In genomic region chr5:173735691-173736090, GRCh38 we compare ENCODE assay signal across 27 cellular contexts.
DNase-seq lines count a peak whose midpoint lies in the region; ATAC-seq, FAIRE-seq and TF ChIP-seq lines count a peak whose summit lies in the region.
"Had no signal": no experiment of that assay in that cellular context is flagged by ENCODE, and none has a peak within 500 bp of the region (broad histone marks: within the 10 kb centered on the region; RNA-seq: fewer than 3 reads in every experiment).

No MANE protein-coding gene starts in this region.

- peak overlapping the region; percentile 99 for H3K27ac ChIP-seq in OCI-LY1 (ENCODE audit: low read depth, low read length, poor library complexity, severe bottlenecking)
- no peak overlapping the region for H3K27ac ChIP-seq in K562 (ENCODE audit: extremely low read depth, low read depth, low read length)
- peak overlapping the region; percentile 57 for H3K27ac ChIP-seq in parathyroid adenoma
- H3K27ac ChIP-seq: SJSA1 had no signal

- BruUV-seq in K562 (replicated peaks; lab: Mats Ljungman, UMichigan), result no TSS peak

- no peak for TF ChIP-seq EP300 in K562 (IDR thresholded peaks at IDR 0.05; ENCODE audit: low read length)

- no peak for FAIRE-seq in K562 (lab: Jason Lieb, UNC)
- FAIRE-seq: G401.6, GM12878 had no signal

- H3K4me2 ChIP-seq in OCI-LY1 (ENCODE audit: low read length) (peak overlapping the region; percentile 54), K562 (ENCODE audit: insufficient read depth, low read length) (no peak overlapping the region), parathyroid adenoma (ENCODE audit: low read length) (no peak overlapping the region)

- no peak for TF ChIP-seq POLR2A in K562 (conservative IDR thresholded peaks at IDR 0.05)

- H3K9ac ChIP-seq in OCI-LY1 (ENCODE audit: low read length), result peak overlapping the region; percentile 70
- H3K9ac ChIP-seq in K562 (ENCODE audit: insufficient read depth in 1 of 2, low read depth in 2 of 2, low read length in 2 of 2), result no peak overlapping the region
- H3K9ac ChIP-seq in parathyroid adenoma, result no peak overlapping the region

- H3K9me2 ChIP-seq in OCI-LY1 (ENCODE audit: low read depth, low read length), result no peaks in the 10 kb centered on the region

- H3K9me1 ChIP-seq in K562 (ENCODE audit: control insufficient read depth, insufficient read depth, low read length), result no peaks in the 10 kb centered on the region

- no peaks in the 10 kb centered on the region for H4K20me1 ChIP-seq in OCI-LY1 (ENCODE audit: insufficient read depth, low read length)
- no peaks in the 10 kb centered on the region for H4K20me1 ChIP-seq in K562 (replicated peaks; ENCODE audit: control insufficient read depth, insufficient read depth, low read length)

- WGBS in K562 (ENCODE audit: insufficient coverage, low coverage, missing lambda C conversion rate), result 86% methylated on average over 2 of the region's 5 CpGs

- H3F3A ChIP-seq in OCI-LY1 (ENCODE audit: insufficient read depth, low read length), result peaks cover 8% of the 10 kb centered on the region

- CTCF ChIA-PET in K562 (lab: Yijun Ruan, JAX; ENCODE audit: low intra/inter-chr PET ratio), result no interaction called here

- TF ChIP-seq CTCF in OCI-LY1 (IDR thresholded peaks at IDR 0.05; ENCODE audit: low read length) (no peak), K562 (IDR thresholded peaks at IDR 0.05 in 2 of 3, conservative IDR thresholded peaks at IDR 0.05 in 1 of 3; ENCODE audit: insufficient read depth in 2 of 3, low read depth in 1 of 3, low read length in 3 of 3) (no peak), parathyroid adenoma (IDR thresholded peaks at IDR 0.05) (no peak)

- no peaks in the 10 kb centered on the region for H3K79me2 ChIP-seq in OCI-LY1 (ENCODE audit: insufficient read depth, low read length)
- H3K79me2 ChIP-seq in K562 (ENCODE audit: control insufficient read depth, insufficient read depth, low read length), result no peaks in the 10 kb centered on the region
- H3K79me2 ChIP-seq in parathyroid adenoma, result no peaks in the 10 kb centered on the region

- H3K9me3 ChIP-seq in OCI-LY1 (ENCODE audit: low read length) (no peaks in the 10 kb centered on the region), K562 (replicated peaks; ENCODE audit: control insufficient read depth, insufficient read depth, low read depth, low read length) (no peaks in the 10 kb centered on the region), parathyroid adenoma (ENCODE audit: control insufficient read depth, low read length) (no peaks in the 10 kb centered on the region)
- H3K9me3 ChIP-seq: Caco-2, HAP-1, SJSA1 had no signal

- H3K4me3 ChIP-seq in OCI-LY1 (ENCODE audit: low read depth, low read length, poor library complexity, severe bottlenecking), result peak overlapping the region; percentile 1
- H3K4me3 ChIP-seq in K562, result no peak overlapping the region
- no peak overlapping the region for H3K4me3 ChIP-seq in parathyroid adenoma (ENCODE audit: low read depth, low read length)
- H3K4me3 ChIP-seq: GM12878, HAP-1, SJSA1 had no signal

- H3K27me3 ChIP-seq in OCI-LY1 (ENCODE audit: insufficient read depth, low read length) (no peaks in the 10 kb centered on the region), K562 (ENCODE audit: control insufficient read depth in 2 of 2, insufficient read depth in 2 of 2, low read length in 2 of 2) (no peaks in the 10 kb centered on the region), parathyroid adenoma (ENCODE audit: control insufficient read depth, insufficient read depth, low read length) (no peaks in the 10 kb centered on the region)
- H3K27me3 ChIP-seq: SJSA1 had no signal

- DNase-seq in DMS79 treated with DMSO at 0.1 percent for 48 hours (lab: John Stamatoyannopoulos, UW) (peak; percentile 20), DMS79 (lab: John Stamatoyannopoulos, UW) (no peak), K562 (ENCODE audit: extremely low read depth in 1 of 4, low spot score in 3 of 4) (no peak), SW480 (ENCODE audit: low spot score) (no peak), cerebellum (ENCODE audit: low spot score) (no peak), mesenteric fat pad (ENCODE audit: low spot score) (no peak)
- DNase-seq: 8988T; Caco-2; CD8-positive, alpha-beta T cell; DMS 273 treated with DMSO at 0.1 percent for 48 hours; GOT3; Karpas-422; NCI-H1092; NCI-H1417 treated with DMSO at 0.1 percent for 48 hours; NCI-H1694 treated with DMSO at 0.1 percent for 48 hours; NCI-H2081; NCI-H226; NCI-H510A; NCI-H69; T-helper 1 cell had no signal

- no peak overlapping the region for H2AFZ ChIP-seq in OCI-LY1 (ENCODE audit: low read length)
- H2AFZ ChIP-seq in K562 (ENCODE audit: low read depth, low read length), result no peak overlapping the region
- peak overlapping the region; percentile 72 for H2AFZ ChIP-seq in parathyroid adenoma

- no peak for TF ChIP-seq RAD21 in K562 (CRISPR knock-in tag; conservative IDR thresholded peaks at IDR 0.05 in 1 of 2, IDR thresholded peaks at IDR 0.05 in 1 of 2)

- intact Hi-C loops in K562 (cut with micrococcal nuclease), result no loop called here

- in situ Hi-C loops in K562 (cut with MboI), result no loop called here

- POLR2A ChIA-PET in K562 (lab: Yijun Ruan, JAX), result no interaction called here

- peaks cover 93% of the 10 kb centered on the region for H3K4me1 ChIP-seq in OCI-LY1 (ENCODE audit: insufficient read depth, low read length, severe bottlenecking)
- peaks cover 12 to 15% of the 10 kb centered on the region in 2 experiments; a peak in 4 of 5 replicates for H3K4me1 ChIP-seq in K562 (replicated peaks in 1 of 2; ENCODE audit: control insufficient read depth in 2 of 2, insufficient read depth in 2 of 2, low read length in 2 of 2)
- peaks cover 39% of the 10 kb centered on the region for H3K4me1 ChIP-seq in parathyroid adenoma
- H3K4me1 ChIP-seq: HAP-1, SJSA1 had no signal

- peaks cover 22% of the 10 kb centered on the region; the same call in 1 of the 2 replicates for H3K36me3 ChIP-seq in OCI-LY1 (ENCODE audit: insufficient read depth, low read length)
- H3K36me3 ChIP-seq in K562 (ENCODE audit: control insufficient read depth, insufficient read depth, low read length), result no peaks in the 10 kb centered on the region
- no peaks in the 10 kb centered on the region for H3K36me3 ChIP-seq in parathyroid adenoma (ENCODE audit: control insufficient read depth, insufficient read depth, low read length)
- H3K36me3 ChIP-seq: HAP-1, SJSA1 had no signal

- no peak for ATAC-seq in K562
- ATAC-seq: CD8-positive, alpha-beta T cell; GM12878; Right ventricle myocardium inferior had no signal

TF ChIP-seq in K562, 482 proteins besides CTCF, POLR2A, EP300 and RAD21 (continues in another document):
- TF ChIP-seq ZFP36 (IDR thresholded peaks at IDR 0.05; ENCODE audit: low read depth, low read length, partially characterized antibody), result peak; percentile 47
- peak; percentile 49; the same call in 1 of the 2 replicates for TF ChIP-seq BCOR (IDR thresholded peaks at IDR 0.05)
- no peak for TF ChIP-seq JUNB (CRISPR knock-in tag; conservative IDR thresholded peaks at IDR 0.05)
- TF ChIP-seq ZNF699 (CRISPR knock-in tag; IDR thresholded peaks at IDR 0.05; ENCODE audit: insufficient replicate concordance), result no peak
- TF ChIP-seq, protein P1, sequence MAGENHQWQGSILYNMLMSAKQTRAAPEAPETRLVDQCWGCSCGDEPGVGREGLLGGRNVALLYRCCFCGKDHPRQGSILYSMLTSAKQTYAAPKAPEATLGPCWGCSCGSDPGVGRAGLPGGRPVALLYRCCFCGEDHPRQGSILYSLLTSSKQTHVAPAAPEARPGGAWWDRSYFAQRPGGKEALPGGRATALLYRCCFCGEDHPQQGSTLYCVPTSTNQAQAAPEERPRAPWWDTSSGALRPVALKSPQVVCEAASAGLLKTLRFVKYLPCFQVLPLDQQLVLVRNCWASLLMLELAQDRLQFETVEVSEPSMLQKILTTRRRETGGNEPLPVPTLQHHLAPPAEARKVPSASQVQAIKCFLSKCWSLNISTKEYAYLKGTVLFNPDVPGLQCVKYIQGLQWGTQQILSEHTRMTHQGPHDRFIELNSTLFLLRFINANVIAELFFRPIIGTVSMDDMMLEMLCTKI (IDR thresholded peaks at IDR 0.05; ENCODE audit: partially characterized antibody), result no peak
- TF ChIP-seq ZNF764 (CRISPR knock-in tag; IDR thresholded peaks at IDR 0.05; ENCODE audit: low read depth), result no peak
- no peak for TF ChIP-seq POLR2B (IDR thresholded peaks at IDR 0.05; ENCODE audit: low read depth, partially characterized antibody)
- TF ChIP-seq GATAD2A (IDR thresholded peaks at IDR 0.05), result no peak
- no peak for TF ChIP-seq VEZF1 (CRISPR knock-in tag; IDR thresholded peaks at IDR 0.05)
- TF ChIP-seq THAP7 (CRISPR knock-in tag; IDR thresholded peaks at IDR 0.05), result no peak
- no peak for TF ChIP-seq CEBPG (CRISPR knock-in tag; IDR thresholded peaks at IDR 0.05)
- TF ChIP-seq CEBPG (tag; conservative IDR thresholded peaks at IDR 0.05 in 1 of 2, IDR thresholded peaks at IDR 0.05 in 1 of 2), result no peak
- TF ChIP-seq MAFG (tag; conservative IDR thresholded peaks at IDR 0.05), result no peak
- TF ChIP-seq XRCC4 (IDR thresholded peaks at IDR 0.05; ENCODE audit: extremely low read depth, insufficient read depth, insufficient read length), result no peak
- peak; percentile 83 for TF ChIP-seq RBM25 (IDR thresholded peaks at IDR 0.05; ENCODE audit: low read depth, low read length, severe bottlenecking)
- no peak for TF ChIP-seq ZC3H8 (IDR thresholded peaks at IDR 0.05)
- no peak for TF ChIP-seq ZNF316 (IDR thresholded peaks at IDR 0.05)
